ENCODE assay signal across 19 cellular contexts in the genomic region with DNA sequence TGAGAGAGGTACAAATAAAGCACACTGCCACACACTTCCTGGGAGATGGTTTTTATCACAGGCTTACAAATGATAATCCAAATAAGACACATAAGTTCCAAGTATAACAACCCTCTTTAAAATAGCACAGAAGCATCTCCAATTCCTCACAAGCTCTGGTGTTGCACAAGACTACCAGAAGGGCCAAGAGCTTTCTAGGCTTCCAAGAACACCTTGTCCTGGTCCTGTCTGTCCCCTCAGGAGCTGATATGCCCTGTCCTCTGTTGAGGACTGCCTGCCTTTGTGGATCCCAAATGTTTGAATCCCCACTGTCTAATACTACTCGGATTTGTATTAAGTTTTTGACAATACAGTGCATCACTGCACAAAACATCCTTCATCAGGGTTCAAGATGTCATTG.
"Had no signal": no experiment of that assay in that cellular context is flagged by ENCODE, and none has a peak within 500 bp of the region (broad histone marks: within the 10 kb centered on the region; RNA-seq: fewer than 3 reads in every experiment).

No MANE protein-coding gene starts in this region.

- H3K36me3 ChIP-seq: heart right ventricle, spleen, thoracic aorta, vagina had no signal

- H3K4me1 ChIP-seq: body of pancreas, spleen, vagina had no signal

- H3K27me3 ChIP-seq: body of pancreas, heart right ventricle, spleen, vagina had no signal

- DNase-seq: activated CD4-positive, alpha-beta T cell treated with anti-CD3 and anti-CD28 coated beads for 36 hours; activated CD4-positive, CD25-positive, alpha-beta regulatory T cell; activated naive CD4-positive, alpha-beta T cell; activated T-cell treated with anti-CD3 and anti-CD28 coated beads for 4 hours; activated T-cell treated with anti-CD3 and anti-CD28 coated beads, Interleukin-2, amount 50 U/mL, for 72 hours; body of pancreas; cortex of kidney; heart right ventricle; mucosa of descending colon; spleen; stimulated activated CD4-positive, alpha-beta T cell treated with anti-CD3 and anti-CD28 coated beads, Interleukin-2, amount 100 ng/mL, for 48 hours; stimulated activated naive CD4-positive, alpha-beta T cell treated with Interleukin-2 at 50 U/mL for 16 hours; T-helper 2 cell had no signal

- ATAC-seq: activated CD4-positive, alpha-beta T cell treated with anti-CD3 and anti-CD28 coated beads for 36 hours; activated naive CD4-positive, alpha-beta T cell treated with anti-CD3 and anti-CD28 coated beads, Interleukin-2, amount 50 U/mL, for 72 hours; activated T-cell treated with anti-CD3 and anti-CD28 coated beads, Interleukin-2, amount 50 U/mL, for 72 hours; body of pancreas; left lobe of liver; mucosa of descending colon; natural killer cell treated with Interleukin-12 subunit alpha and Interleukin-12 subunit beta and Interleukin-15 and Interleukin-18, amount 100 ng/mL, for 72 hours; SK-N-SH treated with all-trans-retinoic acid at 6 μM for 48 hours had no signal

- H3K27ac ChIP-seq: body of pancreas, heart right ventricle, spleen, thoracic aorta, vagina had no signal

- H3K4me3 ChIP-seq: body of pancreas, heart right ventricle, mucosa of descending colon, spleen, thoracic aorta, vagina had no signal

- H3K9me3 ChIP-seq: body of pancreas, mucosa of descending colon, thoracic aorta, vagina had no signal
